In the genomic region with DNA sequence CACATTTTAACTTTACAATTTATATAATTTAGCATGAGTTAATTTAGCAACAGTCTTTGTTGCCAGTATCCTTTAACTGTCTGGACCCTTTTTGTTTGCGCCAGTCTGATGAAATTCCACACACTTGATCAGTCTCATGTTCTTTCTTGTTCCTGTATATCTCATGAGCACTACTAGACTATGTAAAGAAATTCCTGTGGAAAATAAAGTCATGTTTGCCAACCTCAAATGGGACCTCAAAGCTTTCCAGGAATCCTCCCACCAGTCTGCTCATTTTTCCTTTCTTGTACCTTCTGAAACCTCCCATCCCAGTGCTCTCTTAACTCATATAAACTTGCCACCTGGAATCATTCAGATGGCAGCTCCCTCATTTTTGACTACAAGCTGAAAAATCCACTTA, we compare ENCODE assay signal across 12 cellular contexts. TPM values are rescaled to one million over a fixed set of nuclear protein-coding genes. Genes with fewer than 3 reads are reported as not detected.
A peak's percentile ranks its signal among the peaks of the same experiment; 100 is the strongest.
DNase-seq lines count a peak whose midpoint lies in the region; ATAC-seq and TF ChIP-seq lines count a peak whose summit lies in the region.
"Had no signal": no experiment of that assay in that cellular context is flagged by ENCODE, and none has a peak within 500 bp of the region (broad histone marks: within the 10 kb centered on the region; RNA-seq: fewer than 3 reads in every experiment).

No MANE protein-coding gene starts in this region.

- peak overlapping the region; percentile 23; the same call in 1 of the 2 replicates for H3K27ac ChIP-seq in VCaP
- no peak overlapping the region for H3K27ac ChIP-seq in heart right ventricle
- H3K27ac ChIP-seq: dorsolateral prefrontal cortex, thoracic aorta had no signal

- no peaks in the 10 kb centered on the region for H3K9me3 Mint-ChIP-seq in activated CD8-positive, alpha-beta memory T cell treated with anti-CD3 and anti-CD28 coated beads, Interleukin-2, amount 10 ng/mL, durations not matched to agents 7 days and 5 days (ENCODE audit: low read depth)
- no peaks in the 10 kb centered on the region for H3K9me3 Mint-ChIP-seq in stimulated activated naive B cell treated with anti-CD40 and anti-IgM and Interleukin-4, amounts not matched to agents 10 μg/mL and 1 μg/mL and 100 μg/mL, for 72 hours

- intact Hi-C loops in posterior cingulate gyrus (cut with DNase I) = no loop called here
- intact Hi-C loops in heart right ventricle (cut with DNase I) = loop anchor here in 1 of 10 donors (10.0 kb wide), 1 partner anchor 94 kb away; a partner anchor contains a TSS

- no peaks in the 10 kb centered on the region for H3K27me3 ChIP-seq in heart right ventricle
- H3K27me3 ChIP-seq: dorsolateral prefrontal cortex had no signal

- ATAC-seq in activated CD8-positive, alpha-beta memory T cell treated with anti-CD3 and anti-CD28 coated beads, Interleukin-2, amount 10 ng/mL, durations not matched to agents 7 days and 5 days = no peak
- ATAC-seq in stimulated activated naive B cell treated with anti-CD40 and anti-IgM and Interleukin-4, amounts not matched to agents 10 μg/mL and 1 μg/mL and 100 μg/mL, for 72 hours (replicated peaks) = no peak
- no peak for ATAC-seq in heart right ventricle

- H3K4me3 ChIP-seq in heart right ventricle = no peak overlapping the region
- H3K4me3 ChIP-seq: dorsolateral prefrontal cortex, thoracic aorta had no signal

- H3K27me3 Mint-ChIP-seq in activated CD8-positive, alpha-beta memory T cell treated with anti-CD3 and anti-CD28 coated beads, Interleukin-2, amount 10 ng/mL, durations not matched to agents 7 days and 5 days = no peaks in the 10 kb centered on the region
- no peaks in the 10 kb centered on the region for H3K27me3 Mint-ChIP-seq in stimulated activated naive B cell treated with anti-CD40 and anti-IgM and Interleukin-4, amounts not matched to agents 10 μg/mL and 1 μg/mL and 100 μg/mL, for 72 hours

- no peak for DNase-seq in activated CD8-positive, alpha-beta memory T cell treated with anti-CD3 and anti-CD28 coated beads, Interleukin-2, amount 10 ng/mL, durations not matched to agents 7 days and 5 days
- no peak for DNase-seq in activated CD8-positive, alpha-beta memory T cell treated with anti-CD3 and anti-CD28 coated beads, Interleukin-2, amount 50 U/mL, for 4 hours
- DNase-seq in fibroblast of peridontal ligament (ENCODE audit: extremely low read depth) (peak; percentile 30), posterior cingulate gyrus (no peak), NCI-H524 (lab: John Stamatoyannopoulos, UW) (no peak), heart right ventricle (no peak)
- no peak for DNase-seq in stimulated activated naive B cell treated with anti-CD40 and anti-IgM and Interleukin-4, amounts not matched to agents 10 μg/mL and 1 μg/mL and 100 μg/mL, for 72 hours
- DNase-seq: dorsolateral prefrontal cortex, KG1, NCI-H2171 treated with DMSO at 0.1 percent for 48 hours had no signal

- H3K4me1 ChIP-seq in heart right ventricle = peaks cover 0 to 77% (median 48%) of the 10 kb centered on the region in 9 donors

- 96 to 97% methylated on average over 1 of the region's 1 CpG for WGBS in heart right ventricle, 2 donors

- H3K36me3 ChIP-seq in heart right ventricle = peaks cover 0 to 7% (median 0%) of the 10 kb centered on the region in 9 donors
- H3K36me3 ChIP-seq: thoracic aorta had no signal

- no peak for TF ChIP-seq CTCF in VCaP (conservative IDR thresholded peaks at IDR 0.05)
- no peak for TF ChIP-seq CTCF in heart right ventricle (IDR thresholded peaks at IDR 0.05)

- H3K36me3 Mint-ChIP-seq in activated CD8-positive, alpha-beta memory T cell treated with anti-CD3 and anti-CD28 coated beads, Interleukin-2, amount 10 ng/mL, durations not matched to agents 7 days and 5 days = peaks cover 8% of the 10 kb centered on the region
- peaks cover 15 to 23% of the 10 kb centered on the region in 2 donors for H3K36me3 Mint-ChIP-seq in stimulated activated naive B cell treated with anti-CD40 and anti-IgM and Interleukin-4, amounts not matched to agents 10 μg/mL and 1 μg/mL and 100 μg/mL, for 72 hours

- peaks cover 47% of the 10 kb centered on the region for H3K4me1 Mint-ChIP-seq in activated CD8-positive, alpha-beta memory T cell treated with anti-CD3 and anti-CD28 coated beads, Interleukin-2, amount 10 ng/mL, durations not matched to agents 7 days and 5 days
- H3K4me1 Mint-ChIP-seq in stimulated activated naive B cell treated with anti-CD40 and anti-IgM and Interleukin-4, amounts not matched to agents 10 μg/mL and 1 μg/mL and 100 μg/mL, for 72 hours = peaks cover 40 to 66% of the 10 kb centered on the region in 2 donors

- CTCF ChIA-PET in activated CD8-positive, alpha-beta memory T cell treated with anti-CD3 and anti-CD28 coated beads, Interleukin-2, amount 10 ng/mL, durations not matched to agents 7 days and 5 days (lab: Charles Lee) = interaction anchor here (1.3 to 2.3 kb wide), 2 partner anchors 91 to 233 kb away, joined by 3 to 8 read pairs; a partner anchor contains a TSS

- H3K9me3 ChIP-seq in heart right ventricle = no peaks in the 10 kb centered on the region
- H3K9me3 ChIP-seq: thoracic aorta had no signal

- peak overlapping the region; percentile 79 for H3K27ac Mint-ChIP-seq in activated CD8-positive, alpha-beta memory T cell treated with anti-CD3 and anti-CD28 coated beads, Interleukin-2, amount 10 ng/mL, durations not matched to agents 7 days and 5 days
- H3K27ac Mint-ChIP-seq in stimulated activated naive B cell treated with anti-CD40 and anti-IgM and Interleukin-4, amounts not matched to agents 10 μg/mL and 1 μg/mL and 100 μg/mL, for 72 hours = peak overlapping the region; percentile 11

- H3K4me3 Mint-ChIP-seq in activated CD8-positive, alpha-beta memory T cell treated with anti-CD3 and anti-CD28 coated beads, Interleukin-2, amount 10 ng/mL, durations not matched to agents 7 days and 5 days = peak overlapping the region; percentile 10
- H3K4me3 Mint-ChIP-seq in stimulated activated naive B cell treated with anti-CD40 and anti-IgM and Interleukin-4, amounts not matched to agents 10 μg/mL and 1 μg/mL and 100 μg/mL, for 72 hours = peak overlapping the region; percentile 14 to 20

RNA-seq across cellular contexts. Expression of a gene that starts 8.0 kb away (rescaled TPM):
- 10 to 100 TPM; 30.4 to 35.5 TPM for total RNA-seq in activated CD8-positive, alpha-beta memory T cell treated with anti-CD3 and anti-CD28 coated beads, Interleukin-2, amount 10 ng/mL, durations not matched to agents 7 days and 5 days
- 10 to 100 TPM; 19.7 to 36.5 (median 26.7) TPM for total RNA-seq in heart right ventricle
- 10 to 100 TPM in 1 of 2 donors, 1 to 10 TPM in 1; 5.9 to 15.7 TPM for polyA plus RNA-seq in heart right ventricle
